21 cellular contexts compared by ENCODE assay signal in the genomic region with DNA sequence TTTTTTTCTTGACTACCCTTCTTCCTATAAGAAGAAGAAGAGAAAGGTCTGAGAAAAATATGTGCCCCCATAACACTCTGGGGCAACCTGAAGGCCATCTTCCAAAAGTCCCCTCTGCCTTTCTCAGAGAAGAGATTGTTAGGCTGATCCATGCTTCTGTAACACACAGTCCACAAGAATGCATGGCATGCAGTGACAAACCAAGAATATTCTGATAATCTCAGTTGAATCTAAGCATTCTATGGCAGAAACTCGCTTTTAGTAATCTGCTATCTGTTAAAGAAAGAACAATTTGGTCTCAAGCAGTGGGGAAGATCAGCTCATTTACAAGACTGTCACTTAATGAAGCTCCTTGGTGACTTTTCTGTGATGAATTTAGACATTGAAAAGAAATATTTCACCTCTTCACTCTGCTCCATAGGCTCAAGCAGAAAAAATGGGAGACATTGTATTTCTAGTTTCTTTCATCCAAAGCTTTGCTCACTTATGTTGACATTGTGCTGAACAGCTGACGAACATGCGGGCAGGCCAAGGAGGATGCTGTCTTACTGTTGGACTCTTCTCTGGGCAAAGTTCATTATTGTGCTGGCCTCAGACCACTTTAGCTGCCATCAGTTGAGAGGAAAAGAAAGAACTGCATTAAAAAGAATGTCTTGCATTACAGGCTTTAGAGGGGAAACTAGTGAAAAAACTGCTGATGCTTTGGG.
DNase-seq lines count a peak whose midpoint lies in the region; ATAC-seq and TF ChIP-seq lines count a peak whose summit lies in the region.
"Had no signal": no experiment of that assay in that cellular context is flagged by ENCODE, and none has a peak within 500 bp of the region (broad histone marks: within the 10 kb centered on the region; RNA-seq: fewer than 3 reads in every experiment).

No MANE protein-coding gene starts in this region.

- H3K36me3 ChIP-seq in SJSA1 = no peaks in the 10 kb centered on the region
- no peaks in the 10 kb centered on the region for H3K36me3 ChIP-seq in endodermal cell (ENCODE audit: control insufficient read depth, insufficient read depth, low read length)
- H3K36me3 ChIP-seq: lower lobe of right lung, uterus had no signal

- H3K27me3 ChIP-seq in SJSA1 (replicated peaks) (no peaks in the 10 kb centered on the region), endodermal cell (ENCODE audit: control insufficient read depth, insufficient read depth, low read length, poor library complexity, severe bottlenecking) (no peaks in the 10 kb centered on the region)
- H3K27me3 ChIP-seq: uterus had no signal

- H3K4me1 ChIP-seq in SJSA1 (replicated peaks) (peaks cover 16% of the 10 kb centered on the region), endodermal cell (ENCODE audit: control insufficient read depth, insufficient read depth, low read length) (peaks cover 20% of the 10 kb centered on the region)
- H3K4me1 ChIP-seq: lower lobe of right lung, uterus had no signal

- H3K27me3 Mint-ChIP-seq in T-helper 17 cell (no peaks in the 10 kb centered on the region), endodermal cell (ENCODE audit: insufficient read depth) (peaks cover 4% of the 10 kb centered on the region)
- H3K27me3 Mint-ChIP-seq: naive thymus-derived CD4-positive, alpha-beta T cell had no signal

- WGBS in endodermal cell (ENCODE audit: insufficient coverage in 1 of 2, insufficient read length in 1 of 2), 2 experiments = 74 to 79% methylated on average over 3 of the region's 3 CpGs

- DNase-seq in EH (ENCODE audit: low read depth) = peak; percentile 83
- peak in 1 of 2 experiments; percentile 64 for DNase-seq in SJSA1 (ENCODE audit: low read depth in 1 of 2, low spot score in 2 of 2)
- DNase-seq in fibroblast of mammary gland (ENCODE audit: low read depth) = peak; percentile 24
- DNase-seq in non-pigmented ciliary epithelial cell (ENCODE audit: low read depth) = peak; percentile 28
- no peak for DNase-seq in T-helper 17 cell
- DNase-seq in endodermal cell = no peak
- DNase-seq in NCI-H146 (lab: John Stamatoyannopoulos, UW) = no peak
- DNase-seq in stimulated activated CD4-positive, alpha-beta T cell treated with anti-CD3 and anti-CD28 coated beads, Interleukin-2, amount 100 ng/mL, for 48 hours = no peak
- DNase-seq: activated CD4-positive, alpha-beta T cell treated with anti-CD3 and anti-CD28 coated beads for 1 hour; activated naive CD8-positive, alpha-beta T cell treated with anti-CD3 and anti-CD28 coated beads, Interleukin-2, amount 50 U/mL, for 24 hours; Caco-2; glutamatergic neuron; immature natural killer cell; lower lobe of right lung; naive thymus-derived CD4-positive, alpha-beta T cell; NCI-H1417; NCI-H2171; NCI-H82; SIG-M5; stimulated activated CD4-positive, alpha-beta T cell treated with anti-CD3 and anti-CD28 coated beads, Interleukin-4, amount 100 ng/mL, for 1 hour; uterus had no signal

- H3K9ac ChIP-seq in endodermal cell (ENCODE audit: extremely low read depth, low read length, poor library complexity, severe bottlenecking) = no peak overlapping the region

- H3K36me3 Mint-ChIP-seq in T-helper 17 cell (ENCODE audit: low read depth) (no peaks in the 10 kb centered on the region), endodermal cell (ENCODE audit: low read depth) (no peaks in the 10 kb centered on the region)

- no peak overlapping the region for H3K4me3 ChIP-seq in SJSA1
- H3K4me3 ChIP-seq in fibroblast of mammary gland (ENCODE audit: control insufficient read depth, low read depth, low read length) = no peak overlapping the region
- H3K4me3 ChIP-seq in endodermal cell (ENCODE audit: low read length) = no peak overlapping the region
- H3K4me3 ChIP-seq: lower lobe of right lung, uterus had no signal

- no peak for TF ChIP-seq CTCF in fibroblast of mammary gland (conservative IDR thresholded peaks at IDR 0.05; ENCODE audit: control insufficient read depth, insufficient read depth, low read depth, low read length)
- TF ChIP-seq CTCF in endodermal cell (conservative IDR thresholded peaks at IDR 0.05) = no peak

- no peaks in the 10 kb centered on the region for H3K9me3 ChIP-seq in SJSA1 (replicated peaks)
- peaks cover 3% of the 10 kb centered on the region for H3K9me3 ChIP-seq in T-helper 17 cell (ENCODE audit: control insufficient read depth, low read length, poor library complexity, severe bottlenecking)
- peaks cover 4% of the 10 kb centered on the region for H3K9me3 ChIP-seq in endodermal cell (ENCODE audit: control insufficient read depth, low read length)
- H3K9me3 ChIP-seq: Caco-2, lower lobe of right lung, uterus had no signal

- H3K4me3 Mint-ChIP-seq in T-helper 17 cell (no peak overlapping the region), endodermal cell (no peak overlapping the region)
- H3K4me3 Mint-ChIP-seq: activated naive CD8-positive, alpha-beta T cell treated with anti-CD3 and anti-CD28 coated beads, Interleukin-2, amount 50 U/mL, for 24 hours; immature natural killer cell; naive thymus-derived CD4-positive, alpha-beta T cell had no signal

- H3K4me1 Mint-ChIP-seq in T-helper 17 cell (no peaks in the 10 kb centered on the region), endodermal cell (peaks cover 27% of the 10 kb centered on the region)
- H3K4me1 Mint-ChIP-seq: activated naive CD8-positive, alpha-beta T cell treated with anti-CD3 and anti-CD28 coated beads, Interleukin-2, amount 50 U/mL, for 24 hours; immature natural killer cell; naive thymus-derived CD4-positive, alpha-beta T cell had no signal

- ATAC-seq in T-helper 17 cell = no peak
- ATAC-seq: activated naive CD8-positive, alpha-beta T cell treated with anti-CD3 and anti-CD28 coated beads, Interleukin-2, amount 50 U/mL, for 24 hours; lower lobe of right lung; naive thymus-derived CD4-positive, alpha-beta T cell had no signal

- peak overlapping the region; percentile 54 for H3K27ac ChIP-seq in SJSA1
- no peak overlapping the region for H3K27ac ChIP-seq in endodermal cell (ENCODE audit: low read depth, low read length)
- H3K27ac ChIP-seq: lower lobe of right lung, uterus had no signal

- H3K27ac Mint-ChIP-seq in T-helper 17 cell (no peak overlapping the region), endodermal cell (no peak overlapping the region)
- H3K27ac Mint-ChIP-seq: activated naive CD8-positive, alpha-beta T cell treated with anti-CD3 and anti-CD28 coated beads, Interleukin-2, amount 50 U/mL, for 24 hours; immature natural killer cell; naive thymus-derived CD4-positive, alpha-beta T cell had no signal

- H3K9me3 Mint-ChIP-seq in endodermal cell = no peaks in the 10 kb centered on the region

Comparison
In these comparisons a context has a peak if more than half of its experiments do, and no peak if none do; other contexts are left out.
1. DNase-seq: peak in EH (single experiment), fibroblast of mammary gland (single experiment) and non-pigmented ciliary epithelial cell (single experiment); none in T-helper 17 cell (0 of 3), endodermal cell (single experiment), NCI-H146 (single experiment) and stimulated activated CD4-positive, alpha-beta T cell treated with anti-CD3 and anti-CD28 coated beads, Interleukin-2, amount 100 ng/mL, for 48 hours (0 of 2).